10 cellular contexts compared by ENCODE assay signal in the genomic region with DNA sequence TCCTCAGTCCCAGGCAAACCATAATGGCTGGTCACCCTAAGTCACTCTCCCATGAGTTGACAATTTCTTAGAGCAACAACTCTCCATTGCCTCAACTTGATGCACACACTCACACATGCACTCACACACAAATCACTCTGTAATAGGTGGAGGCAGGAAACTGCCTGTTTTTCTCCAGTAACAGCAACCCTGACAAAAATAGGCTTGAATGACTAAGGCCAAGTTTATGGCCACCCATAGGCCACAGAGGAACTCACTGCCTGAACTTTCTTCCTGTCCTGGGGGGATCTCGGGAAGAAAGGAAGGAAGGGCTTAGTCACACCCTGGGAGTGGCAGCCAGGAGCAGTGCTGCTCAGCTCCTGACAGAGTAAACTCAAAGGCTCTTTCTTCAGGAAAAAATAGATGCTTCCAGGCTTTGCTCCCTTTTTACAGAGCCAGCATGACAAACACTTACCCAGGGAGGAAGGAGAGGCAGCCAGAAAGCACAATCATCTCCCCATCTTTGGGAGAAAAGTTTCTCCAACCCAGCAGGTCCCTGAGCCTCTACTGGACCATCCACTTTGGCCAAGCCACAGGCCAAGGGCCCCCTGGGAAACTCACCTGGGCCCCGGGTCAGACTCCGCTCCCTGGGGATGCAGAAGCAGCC. TPM values are rescaled to one million over a fixed set of nuclear protein-coding genes. Genes with fewer than 3 reads are reported as not detected.
DNase-seq lines count a peak whose midpoint lies in the region; ATAC-seq and TF ChIP-seq lines count a peak whose summit lies in the region.
"Had no signal": no experiment of that assay in that cellular context is flagged by ENCODE, and none has a peak within 500 bp of the region (broad histone marks: within the 10 kb centered on the region; RNA-seq: fewer than 3 reads in every experiment).

No MANE protein-coding gene starts in this region.

- TF ChIP-seq CTCF in Panc1 (IDR thresholded peaks at IDR 0.05): no peak

- no peaks in the 10 kb centered on the region for H4K20me1 ChIP-seq in BLaER1

- CTCF ChIA-PET in Panc1 (lab: Charles Lee): no interaction called here

- in situ Hi-C loops in Panc1 (cut with HindIII; ENCODE audit: low pct_unique_long_range_greater_than_20kb, low sequenced_read_pairs): no loop called here
- in situ Hi-C loops in G401 (cut with HindIII; ENCODE audit: low sequenced_read_pairs): no loop called here

- POLR2A ChIA-PET in Panc1 (lab: Charles Lee): no interaction called here

- BruUV-seq in Panc1 (replicated peaks; lab: Mats Ljungman, UMichigan): no TSS peak

- no peaks in the 10 kb centered on the region for H3K27me3 ChIP-seq in BLaER1
- H3K27me3 ChIP-seq in Panc1 (ENCODE audit: control insufficient read depth, insufficient read depth, low read length): no peaks in the 10 kb centered on the region

- H3K4me2 ChIP-seq in BLaER1: peak overlapping the region; percentile 20; the same call in 1 of the 2 replicates

- peak; percentile 79 for ATAC-seq in Panc1
- ATAC-seq: stimulated activated naive B cell treated with anti-CD40 and anti-IgM and Interleukin-4, amounts not matched to agents 10 μg/mL and 1 μg/mL and 100 μg/mL, for 72 hours had no signal

- H3K4me1 ChIP-seq in BLaER1: peaks cover 9% of the 10 kb centered on the region
- peaks cover 7% of the 10 kb centered on the region; the same call in 1 of the 2 replicates for H3K4me1 ChIP-seq in Panc1 (ENCODE audit: control insufficient read depth, insufficient read depth, low read length)

- DNase-seq in Panc1 (ENCODE audit: low read depth, low spot score) (no peak), fibroblast of gingiva (ENCODE audit: low read depth) (peak; percentile 31), non-pigmented ciliary epithelial cell (ENCODE audit: low read depth) (peak; percentile 66), NCI-H2029 (lab: John Stamatoyannopoulos, UW) (no peak), NCI-H82 (lab: John Stamatoyannopoulos, UW) (no peak), NCI-H446 (lab: John Stamatoyannopoulos, UW) (no peak), G401 (ENCODE audit: low spot score) (no peak)
- DNase-seq: NCI-H2171; stimulated activated naive B cell treated with anti-CD40 and anti-IgM and Interleukin-4, amounts not matched to agents 10 μg/mL and 1 μg/mL and 100 μg/mL, for 72 hours had no signal

- H3K36me3 ChIP-seq in BLaER1: no peaks in the 10 kb centered on the region
- H3K36me3 ChIP-seq in Panc1 (ENCODE audit: control insufficient read depth, insufficient read depth, low read length): no peaks in the 10 kb centered on the region

- H3K9ac ChIP-seq in BLaER1: no peak overlapping the region

- no peak overlapping the region for H3K27ac ChIP-seq in BLaER1
- no peak overlapping the region; the same call in 1 of the 2 replicates for H3K27ac ChIP-seq in Panc1 (ENCODE audit: low read length)

- H3K9me3 ChIP-seq in BLaER1 (0 out of 2 replicates have a peak, but pooled peaks cover 11% of the 10 kb centered on the region), Panc1 (ENCODE audit: control insufficient read depth, insufficient read depth, low read depth, low read length) (no peaks in the 10 kb centered on the region)

- intact Hi-C loops in Panc1 (cut with micrococcal nuclease; ENCODE audit: unreplicated experiment): no loop called here

- no peak overlapping the region for H3K4me3 ChIP-seq in BLaER1
- H3K4me3 ChIP-seq in Panc1 (ENCODE audit: low read depth in 2 of 2, low read length in 2 of 2): no peak overlapping the region

RNA-seq across cellular contexts. Expression of a gene that starts 0.4 kb away (rescaled TPM):
- total RNA-seq in Panc1 (2021; ENCODE audit: unreplicated experiment): 0.33 TPM
- polyA plus RNA-seq in Panc1 (2012; ENCODE audit: insufficient read length): not detected
- total RNA-seq in G401 (2014; rRNA removed; shearing (Covaris generic)): not detected in 2 replicates

Comparison
In these comparisons a context has a peak if more than half of its experiments do, and no peak if none do; other contexts are left out.
1. DNase-seq: peak in fibroblast of gingiva (single experiment) and non-pigmented ciliary epithelial cell (single experiment); none in Panc1 (single experiment), NCI-H2029 (single experiment), NCI-H82 (single experiment), NCI-H446 (0 of 2) and G401 (single experiment).